Comparison of ENCODE assay signal across 13 cellular contexts in genomic region chr18:32308493-32309120, GRCh38.
A peak's percentile ranks its signal among the peaks of the same experiment; 100 is the strongest.
DNase-seq lines count a peak whose midpoint lies in the region; ATAC-seq and TF ChIP-seq lines count a peak whose summit lies in the region.
"Had no signal": no experiment of that assay in that cellular context is flagged by ENCODE, and none has a peak within 500 bp of the region (broad histone marks: within the 10 kb centered on the region; RNA-seq: fewer than 3 reads in every experiment).

No MANE protein-coding gene starts in this region.

- peak overlapping the region; percentile 41 for H3K27ac Mint-ChIP-seq in endodermal cell
- H3K27ac Mint-ChIP-seq in stimulated activated memory B cell treated with anti-CD40 and anti-IgM and Interleukin-4, amounts not matched to agents 10 μg/mL and 1 μg/mL and 100 μg/mL, for 72 hours: no peak overlapping the region
- H3K27ac Mint-ChIP-seq: dendritic cell treated with granulocyte-macrophage colony-stimulating factor and Interleukin-4, amounts not matched to agents 40 ng/mL and 50 ng/mL, for 4 days had no signal

- H3K4me3 Mint-ChIP-seq in endodermal cell: no peak overlapping the region
- H3K4me3 Mint-ChIP-seq in stimulated activated memory B cell treated with anti-CD40 and anti-IgM and Interleukin-4, amounts not matched to agents 10 μg/mL and 1 μg/mL and 100 μg/mL, for 72 hours: no peak overlapping the region
- H3K4me3 Mint-ChIP-seq: dendritic cell treated with granulocyte-macrophage colony-stimulating factor and Interleukin-4, amounts not matched to agents 40 ng/mL and 50 ng/mL, for 4 days had no signal

- no peaks in the 10 kb centered on the region for H3K36me3 ChIP-seq in MG63
- no peaks in the 10 kb centered on the region for H3K36me3 ChIP-seq in endodermal cell (ENCODE audit: control insufficient read depth, insufficient read depth, low read length)
- H3K36me3 ChIP-seq in mesendoderm (ENCODE audit: control insufficient read depth, insufficient read depth, low read length): no peaks in the 10 kb centered on the region
- H3K36me3 ChIP-seq: neutrophil had no signal

- H3K4me1 Mint-ChIP-seq in endodermal cell: no peaks in the 10 kb centered on the region
- H3K4me1 Mint-ChIP-seq in stimulated activated memory B cell treated with anti-CD40 and anti-IgM and Interleukin-4, amounts not matched to agents 10 μg/mL and 1 μg/mL and 100 μg/mL, for 72 hours: no peaks in the 10 kb centered on the region

- H3K9me3 Mint-ChIP-seq in endodermal cell: no peaks in the 10 kb centered on the region
- no peaks in the 10 kb centered on the region for H3K9me3 Mint-ChIP-seq in stimulated activated memory B cell treated with anti-CD40 and anti-IgM and Interleukin-4, amounts not matched to agents 10 μg/mL and 1 μg/mL and 100 μg/mL, for 72 hours
- H3K9me3 Mint-ChIP-seq: dendritic cell treated with granulocyte-macrophage colony-stimulating factor and Interleukin-4, amounts not matched to agents 40 ng/mL and 50 ng/mL, for 4 days had no signal

- no peaks in the 10 kb centered on the region for H3K79me1 ChIP-seq in mesendoderm (ENCODE audit: low read length)

- no peak overlapping the region for H3K27ac ChIP-seq in AG04450 (ENCODE audit: low read depth, low read length)
- no peak overlapping the region for H3K27ac ChIP-seq in endodermal cell (ENCODE audit: low read depth, low read length)
- no peak overlapping the region for H3K27ac ChIP-seq in mesendoderm (ENCODE audit: low read depth, low read length)
- H3K27ac ChIP-seq: neutrophil had no signal

- no peak overlapping the region for H3K4me2 ChIP-seq in mesendoderm (ENCODE audit: low read length)

- H3K4me3 ChIP-seq in AG04450 (ENCODE audit: low read depth, low read length) (no peak overlapping the region), MG63 (no peak overlapping the region), endodermal cell (ENCODE audit: low read length) (no peak overlapping the region), mesendoderm (ENCODE audit: low read length) (no peak overlapping the region)

- no peak overlapping the region for H2BK120ac ChIP-seq in mesendoderm (ENCODE audit: low read depth, low read length)

- WGBS in endodermal cell (ENCODE audit: insufficient coverage in 1 of 2, insufficient read length in 1 of 2), 2 experiments: 87 to 100% methylated on average over 2 to 3 of the region's 3 CpGs
- WGBS in mesendoderm (ENCODE audit: extremely low coverage, insufficient coverage, low lambda C conversion rate): no CpG with 5 or more reads among the region's 3 CpGs

- H3K9me3 ChIP-seq in AG04450 (ENCODE audit: control insufficient read depth, insufficient read depth, low read length) (no peaks in the 10 kb centered on the region), MG63 (no peaks in the 10 kb centered on the region), endodermal cell (ENCODE audit: control insufficient read depth, low read length) (no peaks in the 10 kb centered on the region)
- H3K9me3 ChIP-seq: neutrophil had no signal

- TF ChIP-seq CTCF in AG04450 (IDR thresholded peaks at IDR 0.05; ENCODE audit: low read depth, low read length): no peak
- TF ChIP-seq CTCF in endodermal cell (conservative IDR thresholded peaks at IDR 0.05): no peak

- no peaks in the 10 kb centered on the region for H3K79me2 ChIP-seq in mesendoderm (ENCODE audit: control insufficient read depth, insufficient read depth, low read length)

- no peak overlapping the region for H3K56ac ChIP-seq in mesendoderm (ENCODE audit: low read length)

- H2AK5ac ChIP-seq in mesendoderm (ENCODE audit: low read length): no peak overlapping the region

- no peak overlapping the region for H4K5ac ChIP-seq in mesendoderm (ENCODE audit: low read length)

- POLR2A ChIA-PET in AG04450 (lab: Yijun Ruan, JAX): interaction anchor here (0.7 to 1.4 kb wide), 2 partner anchors 20 to 41 kb away, joined by 3 to 4 read pairs; no protein-coding TSS in a partner anchor

- H4K8ac ChIP-seq in mesendoderm (ENCODE audit: low read depth, low read length): no peak overlapping the region

- H3K4me1 ChIP-seq in endodermal cell (ENCODE audit: control insufficient read depth, insufficient read depth, low read length) (no peaks in the 10 kb centered on the region), mesendoderm (ENCODE audit: control insufficient read depth, low read depth, low read length) (no peaks in the 10 kb centered on the region)

- DNase-seq in AG04450 (ENCODE audit: low read depth, low spot score) (peak; percentile 70), MG63 (peak; percentile 65), endodermal cell (no peak), mesendoderm (peak; percentile 84), NCI-H1092 (lab: John Stamatoyannopoulos, UW) (no peak)
- DNase-seq in activated naive CD4-positive, alpha-beta T cell treated with anti-CD3 and anti-CD28 coated beads, Interleukin-2, amount 50 U/mL, for 16 hours: no peak
- DNase-seq: activated CD4-positive, alpha-beta T cell treated with anti-CD3 and anti-CD28 coated beads, Interleukin-2, amount 50 U/mL, for 48 hours; C1 segment of cervical spinal cord; stimulated activated naive CD4-positive, alpha-beta T cell had no signal

- no peak overlapping the region for H2BK5ac ChIP-seq in mesendoderm (ENCODE audit: low read length)

- ATAC-seq in HG02970 (IDR thresholded peaks at IDR 0.05; ENCODE audit: low FRiP score, unreplicated experiment): no peak
- ATAC-seq in stimulated activated memory B cell treated with anti-CD40 and anti-IgM and Interleukin-4, amounts not matched to agents 10 μg/mL and 1 μg/mL and 100 μg/mL, for 72 hours: no peak

- H3K9ac ChIP-seq in endodermal cell (ENCODE audit: extremely low read depth, low read length, poor library complexity, severe bottlenecking) (no peak overlapping the region), mesendoderm (ENCODE audit: low read length) (no peak overlapping the region)

- no peak overlapping the region for H2BK15ac ChIP-seq in mesendoderm (replicated peaks; ENCODE audit: low read depth)

- H3K18ac ChIP-seq in mesendoderm (ENCODE audit: low read length): no peak overlapping the region

- no peaks in the 10 kb centered on the region for H3K27me3 Mint-ChIP-seq in endodermal cell (ENCODE audit: insufficient read depth)
- H3K27me3 Mint-ChIP-seq in stimulated activated memory B cell treated with anti-CD40 and anti-IgM and Interleukin-4, amounts not matched to agents 10 μg/mL and 1 μg/mL and 100 μg/mL, for 72 hours: no peaks in the 10 kb centered on the region
- H3K27me3 Mint-ChIP-seq: dendritic cell treated with granulocyte-macrophage colony-stimulating factor and Interleukin-4, amounts not matched to agents 40 ng/mL and 50 ng/mL, for 4 days had no signal

- peaks cover 5% of the 10 kb centered on the region for H3K36me3 Mint-ChIP-seq in endodermal cell (ENCODE audit: low read depth)
- H3K36me3 Mint-ChIP-seq in stimulated activated memory B cell treated with anti-CD40 and anti-IgM and Interleukin-4, amounts not matched to agents 10 μg/mL and 1 μg/mL and 100 μg/mL, for 72 hours: no peaks in the 10 kb centered on the region

- H3K4ac ChIP-seq in mesendoderm (ENCODE audit: low read depth, low read length): no peak overlapping the region

- H3K23ac ChIP-seq in mesendoderm (ENCODE audit: low read length): no peak overlapping the region

- CTCF ChIA-PET in AG04450 (lab: Charles Lee): interaction anchor here (1.3 to 2.3 kb wide), 2 partner anchors 19 to 162 kb away, joined by 12 to 15 read pairs; partner anchors contain the start of gene GAREM1

- H3K27me3 ChIP-seq in AG04450 (ENCODE audit: control insufficient read depth, insufficient read depth, low read length) (no peaks in the 10 kb centered on the region), MG63 (no peaks in the 10 kb centered on the region), endodermal cell (ENCODE audit: control insufficient read depth, insufficient read depth, low read length, poor library complexity, severe bottlenecking) (no peaks in the 10 kb centered on the region), mesendoderm (ENCODE audit: insufficient read depth, low read length, poor library complexity) (no peaks in the 10 kb centered on the region)

Comparison
In these comparisons a context has a peak if more than half of its experiments do, and no peak if none do; other contexts are left out.
1. DNase-seq: peak in AG04450 (single experiment), MG63 (single experiment) and mesendoderm (single experiment); none in endodermal cell (single experiment), activated naive CD4-positive, alpha-beta T cell treated with anti-CD3 and anti-CD28 coated beads, Interleukin-2, amount 50 U/mL, for 16 hours (single experiment) and NCI-H1092 (single experiment).